ENCODE assay signal across 8 cellular contexts in genomic region chr13:101127741-101128353, GRCh38.
DNase-seq lines count a peak whose midpoint lies in the region; ATAC-seq and TF ChIP-seq lines count a peak whose summit lies in the region.

No MANE protein-coding gene starts in this region.

- CTCF ChIA-PET in BJ (lab: Yijun Ruan, JAX) = interaction anchor here (0.6 to 2.8 kb wide), 14 partner anchors 15 to 1479 kb away, joined by 3 to 10 read pairs (median 4); no protein-coding TSS in a partner anchor
- CTCF ChIA-PET in activated B cell treated with CpG ODN at 0.5 μM for 24 hours (lab: Charles Lee) = interaction anchor here (0.8 to 2.2 kb wide), 3 partner anchors 16 to 554 kb away, joined by 3 to 20 read pairs (median 4); no protein-coding TSS in a partner anchor

- no peaks in the 10 kb centered on the region for H3K9me3 Mint-ChIP-seq in activated B cell treated with CpG ODN at 0.5 μM for 24 hours

- no peaks in the 10 kb centered on the region for H3K9me3 ChIP-seq in sigmoid colon

- ATAC-seq in GM18499 (IDR thresholded peaks at IDR 0.05; ENCODE audit: insufficient read depth, unreplicated experiment) = peak; percentile 87
- ATAC-seq in HG02798 (IDR thresholded peaks at IDR 0.05; ENCODE audit: poor library complexity, unreplicated experiment) = peak; percentile 91
- ATAC-seq in activated B cell treated with CpG ODN at 0.5 μM for 24 hours (ENCODE audit: low read depth) = peak; percentile 49

- POLR2A ChIA-PET in BJ (lab: Charles Lee) = interaction anchor here (0.5 kb wide), 1 partner anchor 1660 kb away, joined by 3 read pairs; no protein-coding TSS in a partner anchor
- POLR2A ChIA-PET in activated B cell treated with CpG ODN at 0.5 μM for 24 hours (lab: Charles Lee) = no interaction called here

- no peak overlapping the region for H3K27ac Mint-ChIP-seq in activated B cell treated with CpG ODN at 0.5 μM for 24 hours

- H3K27ac ChIP-seq in sigmoid colon = no peak overlapping the region

- H3K27me3 ChIP-seq in BJ (ENCODE audit: control insufficient read depth, insufficient read depth, low read length) (no peaks in the 10 kb centered on the region), sigmoid colon (no peaks in the 10 kb centered on the region)

- TF ChIP-seq EP300 in sigmoid colon (IDR thresholded peaks at IDR 0.05) = no peak

- DNase-seq in BJ (ENCODE audit: low read depth) (no peak), NCI-H1417 treated with DMSO at 0.1 percent for 48 hours (lab: John Stamatoyannopoulos, UW) (peak; percentile 27), activated B cell treated with CpG ODN at 0.5 μM for 24 hours (no peak), glomerular visceral epithelial cell (ENCODE audit: extremely low spot score) (peak; percentile 57), sigmoid colon (no peak), GDM1 (lab: John Stamatoyannopoulos, UW) (no peak)

- H3K4me1 ChIP-seq in sigmoid colon = no peaks in the 10 kb centered on the region

- intact Hi-C loops in activated B cell treated with CpG ODN at 0.5 μM for 24 hours (cut with micrococcal nuclease) (loop anchor here (5.0 to 10.0 kb wide), 2 partner anchors 403 to 1471 kb away; no protein-coding TSS in a partner anchor), sigmoid colon (cut with DNase I) (loop anchor here (5.0 to 10.0 kb wide), 2 partner anchors 406 to 553 kb away; no protein-coding TSS in a partner anchor)

- 56 to 74% methylated on average over 5 of the region's 5 CpGs for WGBS in sigmoid colon, 2 donors

- no peaks in the 10 kb centered on the region for H3K4me1 Mint-ChIP-seq in activated B cell treated with CpG ODN at 0.5 μM for 24 hours

- no peak overlapping the region for H3K4me3 Mint-ChIP-seq in activated B cell treated with CpG ODN at 0.5 μM for 24 hours

- H3K36me3 Mint-ChIP-seq in activated B cell treated with CpG ODN at 0.5 μM for 24 hours (ENCODE audit: low read depth) = no peaks in the 10 kb centered on the region

- TF ChIP-seq CTCF in BJ (IDR thresholded peaks at IDR 0.05; ENCODE audit: insufficient read depth, low read depth, low read length) (peak; percentile 83), activated B cell treated with CpG ODN at 0.5 μM for 24 hours (IDR thresholded peaks at IDR 0.05) (no peak), sigmoid colon (IDR thresholded peaks at IDR 0.05) (peak in 3 of 4 experiments; percentile 29 to 71 (median 32))

- H3K4me3 ChIP-seq in BJ (ENCODE audit: low read depth, low read length) = no peak overlapping the region
- H3K4me3 ChIP-seq in sigmoid colon = no peak overlapping the region

- no peak for TF ChIP-seq POLR2A in sigmoid colon (IDR thresholded peaks at IDR 0.05)

- H3K36me3 ChIP-seq in BJ (ENCODE audit: control insufficient read depth, insufficient read depth, low read length) (no peaks in the 10 kb centered on the region), sigmoid colon (no peaks in the 10 kb centered on the region)

- H3K27me3 Mint-ChIP-seq in activated B cell treated with CpG ODN at 0.5 μM for 24 hours = no peaks in the 10 kb centered on the region

Comparison
In these comparisons a context has a peak if more than half of its experiments do, and no peak if none do; other contexts are left out.
1. DNase-seq: peak in NCI-H1417 treated with DMSO at 0.1 percent for 48 hours (single experiment) and glomerular visceral epithelial cell (single experiment); none in BJ (single experiment), activated B cell treated with CpG ODN at 0.5 μM for 24 hours (single experiment), sigmoid colon (single experiment) and GDM1 (single experiment).
2. Peak in every context shown above with its lines, with median percentiles within 50 percentile points of each other: ATAC-seq.